In the genomic region with DNA sequence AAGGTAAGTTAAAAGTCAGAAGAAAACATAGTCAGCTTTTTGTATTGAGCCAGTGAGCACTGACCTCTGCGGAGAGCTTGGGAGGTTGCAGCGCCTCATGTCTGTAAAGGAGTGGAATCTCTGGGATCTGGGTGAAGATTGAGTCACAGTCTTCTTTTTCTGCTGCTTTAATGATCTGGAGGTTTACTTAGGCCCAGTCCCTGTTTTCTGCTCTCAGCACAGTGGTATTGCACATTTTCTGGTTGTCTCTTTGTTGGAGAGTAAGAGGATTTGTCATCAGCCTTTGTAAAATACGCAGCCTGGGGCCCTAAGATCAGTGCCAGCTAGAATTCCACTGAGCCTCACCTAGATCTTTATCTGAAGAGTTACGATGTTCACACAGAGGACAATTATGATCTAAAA, we compare ENCODE assay signal across 18 cellular contexts. TPM values are rescaled to one million over a fixed set of nuclear protein-coding genes. Genes with fewer than 3 reads are reported as not detected.
DNase-seq lines count a peak whose midpoint lies in the region; TF ChIP-seq lines count a peak whose summit lies in the region.
"Had no signal": no experiment of that assay in that cellular context is flagged by ENCODE, and none has a peak within 500 bp of the region (broad histone marks: within the 10 kb centered on the region; RNA-seq: fewer than 3 reads in every experiment).

No MANE protein-coding gene starts in this region.

- no peaks in the 10 kb centered on the region for H3K36me3 ChIP-seq in BE2C
- H3K36me3 ChIP-seq in mesenchymal stem cell (ENCODE audit: control insufficient read depth in 1 of 2, insufficient read depth in 2 of 2, low read depth in 1 of 2, low read length in 2 of 2) = peaks cover 17 to 49% of the 10 kb centered on the region in 2 experiments

- no peaks in the 10 kb centered on the region for H3K9me3 ChIP-seq in BE2C
- H3K9me3 ChIP-seq in mesenchymal stem cell (ENCODE audit: control insufficient read depth, low read length) = no peaks in the 10 kb centered on the region

- H3K27ac Mint-ChIP-seq in MCF 10A (ENCODE audit: low read depth, unreplicated experiment) = peak overlapping the region; percentile 90
- H3K27ac Mint-ChIP-seq: activated B cell treated with CpG ODN at 0.5 μM for 24 hours had no signal

- no peak overlapping the region for H4K8ac ChIP-seq in mesenchymal stem cell (ENCODE audit: low read length)

- CTCF ChIA-PET in MCF 10A (lab: Yijun Ruan, JAX) = interaction anchor here (0.5 to 2.1 kb wide), 19 partner anchors 14 to 1241 kb away, joined by 3 to 10 read pairs (median 4); no protein-coding TSS in a partner anchor

- no peak overlapping the region for H3K18ac ChIP-seq in mesenchymal stem cell (ENCODE audit: low read depth in 1 of 2, low read length in 2 of 2)

- H2BK15ac ChIP-seq in mesenchymal stem cell (ENCODE audit: low read depth, poor library complexity, severe bottlenecking) = no peak overlapping the region

- H3K23ac ChIP-seq in mesenchymal stem cell (ENCODE audit: low read length in 2 of 2) = no peak overlapping the region

- H2BK120ac ChIP-seq in mesenchymal stem cell (ENCODE audit: low read depth, low read length) = no peak overlapping the region

- no peak overlapping the region for H3K14ac ChIP-seq in mesenchymal stem cell (ENCODE audit: low read length in 2 of 2)

- H2BK5ac ChIP-seq in mesenchymal stem cell (ENCODE audit: low read depth, low read length, poor library complexity, severe bottlenecking) = no peak overlapping the region

- H3K4me2 ChIP-seq in mesenchymal stem cell (ENCODE audit: low read length, poor library complexity, severe bottlenecking) = no peak overlapping the region

- BruUV-seq in MCF 10A (replicated peaks; lab: Mats Ljungman, UMichigan) = no TSS peak

- peaks cover 26% of the 10 kb centered on the region for H3K4me1 Mint-ChIP-seq in MCF 10A (ENCODE audit: insufficient read depth, unreplicated experiment)
- H3K4me1 Mint-ChIP-seq: activated B cell treated with CpG ODN at 0.5 μM for 24 hours had no signal

- DNase-seq in BE2C (no peak), LHCN-M2 (ENCODE audit: low read depth) (peak; percentile 39), MCF 10A (ENCODE audit: unreplicated experiment) (peak; percentile 87), mesenchymal stem cell (peak; percentile 18), NCI-H2227 (lab: John Stamatoyannopoulos, UW; ENCODE audit: unreplicated experiment) (no peak), mucosa of gallbladder (ENCODE audit: low spot score) (no peak), NCI-H524 treated with DMSO at 0.1 percent for 48 hours (lab: John Stamatoyannopoulos, UW) (no peak), NCI-H187 (lab: John Stamatoyannopoulos, UW) (no peak)
- DNase-seq: activated B cell treated with CpG ODN at 0.5 μM for 24 hours; activated T-cell treated with anti-CD3 and anti-CD28 coated beads, Interleukin-2, amount 50 U/mL, for 4 hours; CD4-positive, alpha-beta memory T cell; central memory CD4-positive, alpha-beta T cell; left colon; nucleus accumbens; stimulated activated CD4-positive, alpha-beta T cell treated with anti-CD3 and anti-CD28 coated beads, Interleukin-4, amount 100 ng/mL, for 24 hours had no signal

- 96% methylated on average over 2 of the region's 4 CpGs for WGBS in mesenchymal stem cell

- POLR2A ChIA-PET in MCF 10A (lab: Yijun Ruan, JAX) = interaction anchor here (0.6 to 2.4 kb wide), 19 partner anchors 10 to 362 kb away, joined by 3 to 10 read pairs (median 5); no protein-coding TSS in a partner anchor

- no peak overlapping the region for H4K91ac ChIP-seq in mesenchymal stem cell (ENCODE audit: low read length)

- H3K4me3 Mint-ChIP-seq in MCF 10A (ENCODE audit: unreplicated experiment) = peak overlapping the region; percentile 50
- H3K4me3 Mint-ChIP-seq: activated B cell treated with CpG ODN at 0.5 μM for 24 hours; activated T-cell treated with anti-CD3 and anti-CD28 coated beads, Interleukin-2, amount 50 U/mL, for 4 hours; CD4-positive, alpha-beta memory T cell had no signal

- H3K4me1 ChIP-seq in BE2C = no peaks in the 10 kb centered on the region
- H3K4me1 ChIP-seq in mesenchymal stem cell (ENCODE audit: control insufficient read depth, insufficient read depth, low read depth, low read length) = peaks cover 26% of the 10 kb centered on the region

- H3K27ac ChIP-seq in mesenchymal stem cell (ENCODE audit: low read length, poor library complexity, severe bottlenecking) = peak overlapping the region; percentile 94

- TF ChIP-seq CTCF in BE2C (IDR thresholded peaks at IDR 0.05; ENCODE audit: low read depth, low read length) (peak; percentile 15; the same call in 1 of the 2 replicates), MCF 10A (IDR thresholded peaks at IDR 0.05; ENCODE audit: unreplicated experiment) (peak; percentile 15)

- H2AK5ac ChIP-seq in mesenchymal stem cell (ENCODE audit: low read length, severe bottlenecking) = no peak overlapping the region

- no peak overlapping the region for H2AFZ ChIP-seq in mesenchymal stem cell (ENCODE audit: low read depth, low read length)

- no peaks in the 10 kb centered on the region for H3K27me3 Mint-ChIP-seq in MCF 10A (ENCODE audit: insufficient read depth, unreplicated experiment)
- H3K27me3 Mint-ChIP-seq: activated B cell treated with CpG ODN at 0.5 μM for 24 hours; CD4-positive, alpha-beta memory T cell had no signal

- H3K79me1 ChIP-seq in mesenchymal stem cell (replicated peaks; ENCODE audit: low read length, poor library complexity, severe bottlenecking) = peaks cover 18% of the 10 kb centered on the region

- intact Hi-C loops in MCF 10A (cut with micrococcal nuclease) = loop anchor here (1.0 to 10.0 kb wide), 4 partner anchors 92 to 310 kb away; no protein-coding TSS in a partner anchor

- H3K4me3 ChIP-seq in BE2C (ENCODE audit: low read depth, low read length) (no peak overlapping the region), mesenchymal stem cell (ENCODE audit: insufficient read depth in 1 of 2, low read depth in 1 of 2, low read length in 2 of 2) (no peak overlapping the region)

- H3K9me3 Mint-ChIP-seq in MCF 10A (ENCODE audit: unreplicated experiment) = no peaks in the 10 kb centered on the region
- H3K9me3 Mint-ChIP-seq: activated B cell treated with CpG ODN at 0.5 μM for 24 hours; activated T-cell treated with anti-CD3 and anti-CD28 coated beads, Interleukin-2, amount 50 U/mL, for 4 hours; CD4-positive, alpha-beta memory T cell had no signal

- H3K9ac ChIP-seq in mesenchymal stem cell (ENCODE audit: low read length) = no peak overlapping the region

- H3K27me3 ChIP-seq in BE2C (no peaks in the 10 kb centered on the region), mesenchymal stem cell (ENCODE audit: control insufficient read depth in 1 of 2, insufficient read depth in 1 of 2, low read length in 2 of 2) (no peaks in the 10 kb centered on the region)

- H3K36me3 Mint-ChIP-seq in MCF 10A (ENCODE audit: insufficient read depth, unreplicated experiment) = peaks cover 14% of the 10 kb centered on the region

- H3K4ac ChIP-seq in mesenchymal stem cell (ENCODE audit: low read depth in 1 of 2, low read length in 2 of 2) = no peak overlapping the region

- no peak overlapping the region for H2BK12ac ChIP-seq in mesenchymal stem cell (ENCODE audit: low read length in 2 of 2)

RNA-seq across cellular contexts. Expression of a gene that starts 58.3 kb away (rescaled TPM):
- not detected for polyA plus RNA-seq in BE2C (2012; ENCODE audit: insufficient read depth, insufficient read length, low read depth)
- total RNA-seq in LHCN-M2 (2014; rRNA removed) (0.06 TPM in 1 of 2 replicates, not detected in the other), MCF 10A (2022) (not detected in 2 replicates), mucosa of gallbladder (not detected)
- not detected for polyA plus RNA-seq in LHCN-M2 (2012)
- polyA plus RNA-seq in mesenchymal stem cell (2013, experiment 1 of 2) = 0.03 TPM
- polyA plus RNA-seq in mesenchymal stem cell (2013, experiment 2 of 2) = 0.03 TPM
- total RNA-seq: activated B cell treated with CpG ODN at 0.5 μM for 24 hours; activated T-cell treated with anti-CD3 and anti-CD28 coated beads, Interleukin-2, amount 50 U/mL, for 4 hours; HT1080; left colon; Right ventricle myocardium inferior; temporal lobe had no signal
- polyA plus RNA-seq: CD4-positive, alpha-beta memory T cell had no signal

Comparison
In these comparisons a context has a peak if more than half of its experiments do, and no peak if none do; other contexts are left out.
1. DNase-seq: peak in LHCN-M2 (single experiment), MCF 10A (single experiment) and mesenchymal stem cell (single experiment); none in BE2C (single experiment), NCI-H2227 (single experiment), mucosa of gallbladder (single experiment), NCI-H524 treated with DMSO at 0.1 percent for 48 hours (single experiment) and NCI-H187 (0 of 2).